In genomic region chr18:31010601-31011000, GRCh38 we compare ENCODE assay signal across 23 cellular contexts. TPM values are rescaled to one million over a fixed set of nuclear protein-coding genes. Genes with fewer than 3 reads are reported as not detected.
DNase-seq lines count a peak whose midpoint lies in the region; ATAC-seq, FAIRE-seq and TF ChIP-seq lines count a peak whose summit lies in the region.
"Had no signal": no experiment of that assay in that cellular context is flagged by ENCODE, and none has a peak within 500 bp of the region (broad histone marks: within the 10 kb centered on the region; RNA-seq: fewer than 3 reads in every experiment).

No MANE protein-coding gene starts in this region.

- H3K4me2 ChIP-seq in PC-9 (no peak overlapping the region), K562 (ENCODE audit: insufficient read depth, low read length) (no peak overlapping the region)

- no peaks in the 10 kb centered on the region; the same call in 1 of the 2 replicates for H3K9me2 ChIP-seq in PC-9 (ENCODE audit: insufficient read depth)

- peaks cover 14% of the 10 kb centered on the region for H3F3A ChIP-seq in PC-9 (ENCODE audit: insufficient read depth, low read depth)

- H3K36me3 ChIP-seq in PC-9 (ENCODE audit: low read depth) = no peaks in the 10 kb centered on the region
- H3K36me3 ChIP-seq in K562 (ENCODE audit: control insufficient read depth, insufficient read depth, low read length) = no peaks in the 10 kb centered on the region
- H3K36me3 ChIP-seq: MG63 had no signal

- 0 out of 3 replicates have a peak, but pooled peaks have one; percentile 23 for ATAC-seq in K562

- H3K9me3 ChIP-seq in PC-9 (ENCODE audit: insufficient read depth, low read depth) = no peaks in the 10 kb centered on the region
- H3K9me3 ChIP-seq in K562 (replicated peaks; ENCODE audit: control insufficient read depth, insufficient read depth, low read depth, low read length) = no peaks in the 10 kb centered on the region
- H3K9me3 ChIP-seq: MG63 had no signal

- DNase-seq in Daoy (ENCODE audit: low read depth) (peak; percentile 31), PC-9 (no peak), K562 (ENCODE audit: extremely low read depth in 1 of 4, low spot score in 3 of 4) (no peak), kidney tubule cell (ENCODE audit: low spot score) (peak; percentile 51), occipital lobe (lab: John Stamatoyannopoulos, UW) (no peak), KG1 (lab: John Stamatoyannopoulos, UW) (no peak)
- no peak for DNase-seq in activated CD4-positive, alpha-beta T cell treated with anti-CD3 and anti-CD28 coated beads, Interleukin-2, amount 50 U/mL, for 1 hour
- DNase-seq: CD4-positive, CD25-positive, alpha-beta regulatory T cell; GOT3; Kasumi-1; MG63; NCI-H1417; NCI-H1694 treated with DMSO at 0.1 percent for 48 hours; NCI-H2081 treated with DMSO at 0.1 percent for 48 hours; NCI-H446 treated with DMSO at 0.1 percent for 48 hours; NCI-H526 treated with DMSO at 0.1 percent for 48 hours; OCI-M1; RPMI8226; SHP77 treated with DMSO at 0.1 percent for 48 hours had no signal

- in situ Hi-C loops in K562 (cut with MboI) = no loop called here

- POLR2A ChIA-PET in PC-9 (lab: Charles Lee; ENCODE audit: unreplicated experiment) = no interaction called here
- POLR2A ChIA-PET in K562 (lab: Yijun Ruan, JAX) = no interaction called here

- H2AFZ ChIP-seq in PC-9 (no peak overlapping the region), K562 (ENCODE audit: low read depth, low read length) (no peak overlapping the region)

- 18% methylated on average over 4 of the region's 4 CpGs for WGBS in K562 (ENCODE audit: insufficient coverage, low coverage, missing lambda C conversion rate)

- H3K27me3 ChIP-seq in PC-9 (ENCODE audit: insufficient read depth, low read depth) (no peaks in the 10 kb centered on the region), K562 (ENCODE audit: control insufficient read depth in 2 of 2, insufficient read depth in 2 of 2, low read length in 2 of 2) (no peaks in the 10 kb centered on the region)
- H3K27me3 ChIP-seq: MG63 had no signal

- H3K4me3 ChIP-seq in PC-9 (no peak overlapping the region), K562 (no peak overlapping the region)
- H3K4me3 ChIP-seq: MG63, SK-N-MC had no signal

- H3K9me1 ChIP-seq in K562 (ENCODE audit: control insufficient read depth, insufficient read depth, low read length) = no peaks in the 10 kb centered on the region

- CTCF ChIA-PET in PC-9 (lab: Charles Lee) = no interaction called here
- CTCF ChIA-PET in K562 (lab: Yijun Ruan, JAX; ENCODE audit: low intra/inter-chr PET ratio) = no interaction called here

- H4K20me1 ChIP-seq in PC-9 (ENCODE audit: insufficient read depth) = no peaks in the 10 kb centered on the region
- no peaks in the 10 kb centered on the region for H4K20me1 ChIP-seq in K562 (replicated peaks; ENCODE audit: control insufficient read depth, insufficient read depth, low read length)

- H3K79me2 ChIP-seq in PC-9 (ENCODE audit: low read depth) (no peaks in the 10 kb centered on the region), K562 (ENCODE audit: control insufficient read depth, insufficient read depth, low read length) (no peaks in the 10 kb centered on the region)

- BruUV-seq in PC-9 (replicated peaks; lab: Mats Ljungman, UMichigan) (no TSS peak), K562 (replicated peaks; lab: Mats Ljungman, UMichigan) (no TSS peak)

- TF ChIP-seq POLR2A in K562 (conservative IDR thresholded peaks at IDR 0.05) = no peak

- FAIRE-seq in K562 (lab: Jason Lieb, UNC) = no peak
- FAIRE-seq: GM12891, HTR-8/SVneo had no signal

- no peak for TF ChIP-seq RAD21 in K562 (CRISPR knock-in tag; conservative IDR thresholded peaks at IDR 0.05 in 1 of 2, IDR thresholded peaks at IDR 0.05 in 1 of 2)

- H3K4me1 ChIP-seq in PC-9 (replicated peaks; ENCODE audit: insufficient read depth) (0 out of 2 replicates have a peak, but pooled peaks cover 3% of the 10 kb centered on the region), K562 (replicated peaks in 1 of 2; ENCODE audit: control insufficient read depth in 2 of 2, insufficient read depth in 2 of 2, low read length in 2 of 2) (no peaks in the 10 kb centered on the region)

- no peak for TF ChIP-seq EP300 in K562 (IDR thresholded peaks at IDR 0.05; ENCODE audit: low read length)

- peak overlapping the region; percentile 51; the same call in 1 of the 2 replicates for H3K27ac ChIP-seq in PC-9
- H3K27ac ChIP-seq in K562 (ENCODE audit: extremely low read depth, low read depth, low read length) = no peak overlapping the region
- H3K27ac ChIP-seq: SK-N-MC had no signal

- TF ChIP-seq CTCF in PC-9 (conservative IDR thresholded peaks at IDR 0.05) = no peak
- TF ChIP-seq CTCF in K562 (IDR thresholded peaks at IDR 0.05 in 2 of 3, conservative IDR thresholded peaks at IDR 0.05 in 1 of 3; ENCODE audit: insufficient read depth in 2 of 3, low read depth in 1 of 3, low read length in 3 of 3) = no peak

- no peak overlapping the region for H3K9ac ChIP-seq in K562 (ENCODE audit: insufficient read depth in 1 of 2, low read depth in 2 of 2, low read length in 2 of 2)

- intact Hi-C loops in PC-9 (cut with micrococcal nuclease; ENCODE audit: unreplicated experiment) (loop anchor here (10.0 kb wide), 1 partner anchor 64 kb away; no protein-coding TSS in a partner anchor), K562 (cut with micrococcal nuclease) (no loop called here)

TF ChIP-seq in K562, 482 proteins besides CTCF, POLR2A, EP300 and RAD21:
- TF ChIP-seq ELF1 (tag; IDR thresholded peaks at IDR 0.05) = no peak
- TF ChIP-seq RBM14 (IDR thresholded peaks at IDR 0.05; ENCODE audit: borderline replicate concordance, insufficient read depth, low read depth, low read length) = no peak
- TF ChIP-seq NR3C1 (CRISPR knock-in tag; IDR thresholded peaks at IDR 0.05) = no peak
- TF ChIP-seq BRF2 (IDR thresholded peaks at IDR 0.05; ENCODE audit: borderline replicate concordance, insufficient read depth, insufficient read length) = no peak
- TF ChIP-seq RBM17 (IDR thresholded peaks at IDR 0.05; ENCODE audit: borderline replicate concordance, low read depth, low read length) = no peak

RNA-seq across cellular contexts. Expression of gene DSC3, which starts 31.9 kb away (rescaled TPM):
- total RNA-seq in Daoy (2014; rRNA removed; shearing (Covaris generic)) = not detected in 2 replicates
- total RNA-seq in PC-9 (2021) (not detected in 2 replicates), K562 (2014; rRNA removed) (0.04 and 0.09 TPM in 2 replicates), K562 (2014; rRNA removed; fragmentation: Illumina TruSeq; extraction: Trizol) (0.07 and 0.10 TPM in 2 replicates), K562 (2015; rRNA removed; fragmentation: Illumina TruSeq; extraction: Trizol) (0.04 and 0.07 TPM in 2 replicates), K562 (2021) (0.07 and 0.40 TPM in 2 replicates), occipital lobe (0.78 TPM)
- total RNA-seq in K562 (2011; cell fraction: chromatin; rRNA removed; ENCODE audit: low replicate concordance) = 0.05 and 0.16 TPM in 2 replicates
- total RNA-seq in K562 (2011; cell fraction: nucleolus; rRNA removed) = not detected in 2 replicates
- not detected in 2 replicates for total RNA-seq in K562 (2011; cell fraction: nucleoplasm; rRNA removed)
- polyA plus RNA-seq in K562 (2011; rRNA removed) (0.01 TPM in 1 of 2 replicates, not detected in the other), K562 (2014; fragmentation: Illumina TruSeq; extraction: Trizol) (0.06 and 0.24 TPM in 2 replicates), K562 (2014; fragmentation: Nextera tagmentation; extraction: Ambion mirVana) (under 1 TPM; 0.03 to 0.11 TPM), K562 (2014; rRNA removed) (0.05 and 0.08 TPM in 2 replicates)
- 0.01 TPM in 1 of 2 replicates, not detected in the other for polyA plus RNA-seq in K562 (2011; cell fraction: cytosol; rRNA removed)
- not detected in 2 replicates for polyA plus RNA-seq in K562 (2011; cell fraction: nucleus; rRNA removed)
- polyA plus RNA-seq in K562 (2012) = 0.12 and 0.29 TPM in 2 replicates
- polyA minus RNA-seq in K562 (2011; rRNA and poly(A)+ RNA removed) = 0.03 TPM in 1 of 2 replicates, not detected in the other
- not detected in 2 replicates for polyA minus RNA-seq in K562 (2011; cell fraction: cytosol; rRNA and poly(A)+ RNA removed)
- polyA minus RNA-seq in K562 (2011; cell fraction: nucleus; rRNA and poly(A)+ RNA removed) = not detected in 2 replicates
- total RNA-seq: CD4-positive, CD25-positive, alpha-beta regulatory T cell had no signal
- polyA plus RNA-seq: BJ; CD4-positive, CD25-positive, alpha-beta regulatory T cell had no signal

Comparison
In these comparisons a context has a peak if more than half of its experiments do, and no peak if none do; other contexts are left out.
1. DNase-seq: peak in Daoy (single experiment) and kidney tubule cell (single experiment); none in PC-9 (0 of 2), K562 (0 of 4), occipital lobe (single experiment), KG1 (single experiment) and activated CD4-positive, alpha-beta T cell treated with anti-CD3 and anti-CD28 coated beads, Interleukin-2, amount 50 U/mL, for 1 hour (single experiment).